25 cellular contexts compared by ENCODE assay signal in the genomic region with DNA sequence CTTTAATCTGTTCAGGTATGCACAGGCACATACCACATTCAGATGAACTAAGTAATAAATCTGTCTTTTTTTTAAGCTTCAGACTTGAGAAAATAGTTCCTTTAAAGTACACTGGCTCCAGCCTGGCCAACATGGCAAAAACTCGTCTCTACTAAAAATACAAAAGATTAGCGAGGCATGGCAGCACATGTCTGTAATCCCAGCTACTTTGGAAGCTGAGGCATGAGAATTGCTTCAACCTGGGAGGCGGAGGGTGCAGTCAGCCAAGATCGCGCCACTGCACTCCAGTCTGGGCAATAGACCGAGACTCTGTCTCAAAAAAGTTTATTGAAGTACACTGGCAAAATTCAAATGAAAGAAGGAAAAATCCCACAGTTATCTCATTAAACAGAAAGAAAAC.
"Had no signal": no experiment of that assay in that cellular context is flagged by ENCODE, and none has a peak within 500 bp of the region (broad histone marks: within the 10 kb centered on the region; RNA-seq: fewer than 3 reads in every experiment).

No MANE protein-coding gene starts in this region.

- H3K27ac Mint-ChIP-seq: memory B cell; naive B cell; natural killer cell treated with Interleukin-12 subunit alpha and Interleukin-12 subunit beta and Interleukin-15 and Interleukin-18, amount 100 ng/mL, for 72 hours; stimulated activated naive B cell treated with anti-CD40 and anti-IgM and Interleukin-4, amounts not matched to agents 10 μg/mL and 1 μg/mL and 100 μg/mL, for 72 hours; stimulated activated naive CD8-positive, alpha-beta T cell treated with anti-CD3 and anti-CD28 coated beads, Interleukin-15, Interleukin-2, amounts not matched to agents 100 ng/mL and 50 ng/mL, for 24 hours; type B pancreatic cell had no signal

- H3K4me1 ChIP-seq: lower lobe of right lung, prostate gland, suprapubic skin, tibial artery had no signal

- DNase-seq: central memory CD4-positive, alpha-beta T cell; dorsolateral prefrontal cortex; effector CD4-positive, alpha-beta T cell; gastrocnemius medialis; head of caudate nucleus; left cardiac atrium; left ventricle myocardium superior; lower lobe of right lung; mucosa of descending colon; naive B cell; nucleus accumbens; right cardiac atrium; stimulated activated CD4-positive, alpha-beta T cell treated with anti-CD3 and anti-CD28 coated beads, Interleukin-15, amount 100 ng/mL, for 24 hours; stimulated activated CD4-positive, alpha-beta T cell treated with anti-CD3 and anti-CD28 coated beads, Interleukin-2, amount 100 ng/mL, for 48 hours; stimulated activated naive B cell treated with anti-CD40 and anti-IgM and Interleukin-4, amounts not matched to agents 10 μg/mL and 1 μg/mL and 100 μg/mL, for 72 hours; tibial artery had no signal

- FAIRE-seq: colon, keratinocyte had no signal

- H3K27ac ChIP-seq: dorsolateral prefrontal cortex, gastrocnemius medialis, lower lobe of right lung, prostate gland, skin epidermis, suprapubic skin, tibial artery had no signal

- H3K9me3 ChIP-seq: gastrocnemius medialis, lower lobe of right lung, mucosa of descending colon, prostate gland, suprapubic skin, tibial artery had no signal

- H3K4me3 Mint-ChIP-seq: memory B cell; naive B cell; natural killer cell treated with Interleukin-12 subunit alpha and Interleukin-12 subunit beta and Interleukin-15 and Interleukin-18, amount 100 ng/mL, for 72 hours; stimulated activated naive B cell treated with anti-CD40 and anti-IgM and Interleukin-4, amounts not matched to agents 10 μg/mL and 1 μg/mL and 100 μg/mL, for 72 hours; stimulated activated naive CD8-positive, alpha-beta T cell treated with anti-CD3 and anti-CD28 coated beads, Interleukin-15, Interleukin-2, amounts not matched to agents 100 ng/mL and 50 ng/mL, for 24 hours; type B pancreatic cell had no signal

- H3K4me1 Mint-ChIP-seq: memory B cell; naive B cell; stimulated activated naive B cell treated with anti-CD40 and anti-IgM and Interleukin-4, amounts not matched to agents 10 μg/mL and 1 μg/mL and 100 μg/mL, for 72 hours had no signal

- H3K27me3 ChIP-seq: dorsolateral prefrontal cortex, gastrocnemius medialis, suprapubic skin, tibial artery had no signal

- H3K9me3 Mint-ChIP-seq: memory B cell; naive B cell; natural killer cell treated with Interleukin-12 subunit alpha and Interleukin-12 subunit beta and Interleukin-15 and Interleukin-18, amount 100 ng/mL, for 72 hours; stimulated activated naive B cell treated with anti-CD40 and anti-IgM and Interleukin-4, amounts not matched to agents 10 μg/mL and 1 μg/mL and 100 μg/mL, for 72 hours; stimulated activated naive CD8-positive, alpha-beta T cell treated with anti-CD3 and anti-CD28 coated beads, Interleukin-15, Interleukin-2, amounts not matched to agents 100 ng/mL and 50 ng/mL, for 24 hours; type B pancreatic cell had no signal

- H3K27me3 Mint-ChIP-seq: memory B cell; naive B cell; natural killer cell treated with Interleukin-12 subunit alpha and Interleukin-12 subunit beta and Interleukin-15 and Interleukin-18, amount 100 ng/mL, for 72 hours; stimulated activated naive B cell treated with anti-CD40 and anti-IgM and Interleukin-4, amounts not matched to agents 10 μg/mL and 1 μg/mL and 100 μg/mL, for 72 hours; stimulated activated naive CD8-positive, alpha-beta T cell treated with anti-CD3 and anti-CD28 coated beads, Interleukin-15, Interleukin-2, amounts not matched to agents 100 ng/mL and 50 ng/mL, for 24 hours; type B pancreatic cell had no signal

- ATAC-seq: left cardiac atrium; left ventricle myocardium superior; lower lobe of right lung; mucosa of descending colon; natural killer cell treated with Interleukin-12 subunit alpha and Interleukin-12 subunit beta and Interleukin-15 and Interleukin-18, amount 100 ng/mL, for 72 hours; right cardiac atrium; stimulated activated naive B cell treated with anti-CD40 and anti-IgM and Interleukin-4, amounts not matched to agents 10 μg/mL and 1 μg/mL and 100 μg/mL, for 72 hours had no signal

- H3K36me3 ChIP-seq: prostate gland had no signal

- H3K4me3 ChIP-seq: dorsolateral prefrontal cortex, gastrocnemius medialis, lower lobe of right lung, mucosa of descending colon, prostate gland, skin epidermis, suprapubic skin, tibial artery had no signal
